Comparison of ENCODE assay signal across 10 cellular contexts in the genomic region with DNA sequence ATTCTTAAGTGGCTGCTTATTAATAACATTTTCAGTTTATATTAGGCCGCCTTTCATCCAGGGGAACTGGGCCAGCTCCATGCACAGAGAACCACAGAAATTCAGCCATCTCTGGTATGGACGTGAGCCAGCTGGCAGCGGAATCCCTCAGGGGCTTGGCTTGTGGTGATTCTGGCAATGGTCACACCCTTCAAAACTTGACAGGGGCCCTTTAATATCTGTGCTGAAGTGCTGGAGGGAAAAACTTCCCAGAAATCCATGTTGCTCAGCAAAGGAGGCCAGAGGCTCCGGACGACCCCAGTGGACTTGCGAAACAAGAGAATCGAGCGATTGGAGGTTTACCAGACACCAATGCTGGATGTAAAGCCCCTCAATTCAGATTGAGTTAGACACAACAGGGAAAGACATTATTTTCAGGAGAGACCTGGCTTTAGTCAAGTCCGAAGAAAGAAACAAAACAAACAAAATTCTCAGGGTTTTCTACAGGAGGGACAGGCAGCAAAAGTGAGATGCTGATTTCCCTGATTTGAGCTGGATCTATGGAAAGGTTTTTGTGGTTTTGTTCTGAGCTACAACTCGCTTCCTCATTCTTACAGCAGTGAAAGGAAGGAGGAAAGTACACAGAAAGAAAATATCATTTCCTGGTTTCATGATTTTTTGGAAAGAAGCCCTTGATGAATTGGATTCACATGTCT. TPM values are rescaled to one million over a fixed set of nuclear protein-coding genes. Genes with fewer than 3 reads are reported as not detected.
A peak's percentile ranks its signal among the peaks of the same experiment; 100 is the strongest.
DNase-seq lines count a peak whose midpoint lies in the region; ATAC-seq, FAIRE-seq and TF ChIP-seq lines count a peak whose summit lies in the region.
"Had no signal": no experiment of that assay in that cellular context is flagged by ENCODE, and none has a peak within 500 bp of the region (broad histone marks: within the 10 kb centered on the region; RNA-seq: fewer than 3 reads in every experiment).

No MANE protein-coding gene starts in this region.

- H3K27me3 ChIP-seq in BLaER1: no peaks in the 10 kb centered on the region

- TF ChIP-seq CTCF in omental fat pad (IDR thresholded peaks at IDR 0.05) (no peak), GM10266 (IDR thresholded peaks at IDR 0.05; ENCODE audit: control insufficient read depth, insufficient read depth, low read depth, missing control alignments) (no peak)

- no peak overlapping the region for H3K4me3 ChIP-seq in BLaER1

- no peaks in the 10 kb centered on the region for H4K20me1 ChIP-seq in BLaER1

- H3K9me3 ChIP-seq in BLaER1: peaks cover 4% of the 10 kb centered on the region; the same call in 1 of the 2 replicates

- H3K36me3 ChIP-seq in BLaER1: no peaks in the 10 kb centered on the region

- H3K9ac ChIP-seq in BLaER1: no peak overlapping the region

- ATAC-seq in omental fat pad (ENCODE audit: low FRiP score) (peak; percentile 47), HG02852 (IDR thresholded peaks at IDR 0.05; ENCODE audit: unreplicated experiment) (no peak), HG02571 (IDR thresholded peaks at IDR 0.05; ENCODE audit: unreplicated experiment) (no peak)
- ATAC-seq: HCT116 had no signal

- no peak overlapping the region; the same call in 1 of the 2 replicates for H3K27ac ChIP-seq in BLaER1

- peaks cover 37% of the 10 kb centered on the region for H3K4me1 ChIP-seq in BLaER1

- no peak for DNase-seq in RCC 7860 (ENCODE audit: low spot score)
- peak; percentile 76 for DNase-seq in fibroblast of peridontal ligament (ENCODE audit: extremely low read depth)
- DNase-seq in omental fat pad (ENCODE audit: low spot score): peak; percentile 34
- no peak for DNase-seq in GM10266 (ENCODE audit: extremely low spot score)
- DNase-seq in occipital lobe (lab: John Stamatoyannopoulos, UW): no peak
- DNase-seq: NCI-H524 treated with DMSO at 0.1 percent for 48 hours had no signal

- peak; percentile 73 for FAIRE-seq in RCC 7860 (lab: Jason Lieb, UNC)

- H3K4me2 ChIP-seq in BLaER1: peak overlapping the region; percentile 72

RNA-seq across cellular contexts. Expression of gene PRICKLE2, which starts 11.1 kb away (rescaled TPM):
- total RNA-seq in omental fat pad: 10 to 100 TPM; 56.1 to 88.4 (median 81.3) TPM
- 87.5 TPM for total RNA-seq in occipital lobe

Comparison
In these comparisons a context has a peak if more than half of its experiments do, and no peak if none do; other contexts are left out.
1. DNase-seq: peak in fibroblast of peridontal ligament (single experiment) and omental fat pad (single experiment); none in RCC 7860 (single experiment), GM10266 (single experiment) and occipital lobe (single experiment).